ENCODE assay signal across 1 cellular context in the genomic region with DNA sequence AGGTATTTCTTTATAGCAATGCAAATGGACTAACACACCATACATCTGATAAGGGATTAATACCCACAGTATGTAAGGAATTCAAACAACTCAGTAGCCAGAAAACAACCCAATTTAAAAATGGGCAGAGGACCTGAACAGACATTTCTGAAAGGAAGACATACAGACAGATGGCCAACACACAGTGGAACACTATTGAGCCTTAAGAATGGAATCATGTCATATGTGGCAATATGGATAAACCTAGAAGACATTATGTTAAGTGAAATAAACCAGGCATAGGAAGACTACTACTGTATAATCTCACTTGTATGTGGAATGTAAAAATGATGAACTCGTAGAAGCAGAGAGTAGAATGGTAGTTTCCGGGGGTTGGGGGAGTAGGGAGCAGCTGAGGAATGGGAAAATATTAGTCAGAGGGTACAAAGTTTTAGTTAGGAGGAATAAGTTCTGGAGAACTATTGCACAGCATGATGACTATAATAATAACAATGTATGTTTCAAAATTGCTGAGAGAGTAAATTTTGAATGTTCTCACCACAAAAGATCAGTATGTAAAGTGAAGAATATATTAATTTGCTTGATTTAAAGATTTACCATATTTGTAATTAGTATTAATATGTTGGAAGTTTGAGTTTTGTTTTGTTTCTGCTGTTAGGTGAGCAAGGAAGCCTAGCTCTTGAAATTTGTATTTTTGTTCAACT.
TF ChIP-seq lines count a peak whose summit lies in the region.

No MANE protein-coding gene starts in this region.

TF ChIP-seq in K562, 482 proteins besides CTCF, POLR2A, EP300 and RAD21:
- TF ChIP-seq ZNF445 (CRISPR knock-in tag; IDR thresholded peaks at IDR 0.05; ENCODE audit: low read depth) (no peak), ZNF316 (IDR thresholded peaks at IDR 0.05) (peak; percentile 58)
